14 cellular contexts compared by ENCODE assay signal in genomic region chr6:52990342-52990741, GRCh38. TPM values are rescaled to one million over a fixed set of nuclear protein-coding genes. Genes with fewer than 3 reads are reported as not detected.
DNase-seq lines count a peak whose midpoint lies in the region; ATAC-seq and TF ChIP-seq lines count a peak whose summit lies in the region.
"Had no signal": no experiment of that assay in that cellular context is flagged by ENCODE, and none has a peak within 500 bp of the region (broad histone marks: within the 10 kb centered on the region; RNA-seq: fewer than 3 reads in every experiment).

No MANE protein-coding gene starts in this region.

- TF ChIP-seq CTCF in colonic mucosa (IDR thresholded peaks at IDR 0.05), result no peak

- intact Hi-C loops in colonic mucosa (cut with DNase I), result no loop called here

- H3K4me3 ChIP-seq in colonic mucosa, result no peak overlapping the region
- H3K4me3 ChIP-seq: skin epidermis had no signal

- DNase-seq in activated naive CD4-positive, alpha-beta T cell treated with Interleukin-2 at 50 U/mL for 16 hours, result peak; percentile 21
- no peak for DNase-seq in activated naive CD4-positive, alpha-beta T cell (lab: John Stamatoyannopoulos, UW)
- DNase-seq in M059J (ENCODE audit: low read depth) (peak; percentile 75), colonic mucosa (peak; percentile 33), superior temporal gyrus (ENCODE audit: extremely low spot score) (no peak), NOMO-1 (lab: John Stamatoyannopoulos, UW; ENCODE audit: unreplicated experiment in 2 of 2) (no peak)
- DNase-seq in stimulated activated effector memory CD8-positive, alpha-beta T cell treated with anti-CD3 and anti-CD28 coated beads, Interleukin-12 subunit alpha, Interleukin-12 subunit beta, amount 100 ng/mL, for 72 hours (ENCODE audit: low spot score in 2 of 2), result no peak
- DNase-seq: BE2C; GF-D8; kidney; naive thymus-derived CD8-positive, alpha-beta T cell; NCI-H226 had no signal

- peak overlapping the region; percentile 51 for H3K27ac ChIP-seq in colonic mucosa

- no peaks in the 10 kb centered on the region for H3K27me3 ChIP-seq in colonic mucosa
- H3K27me3 ChIP-seq: BE2C had no signal

- no peak overlapping the region for H3K9ac ChIP-seq in colonic mucosa (ENCODE audit: low read depth in 2 of 2, low read length in 2 of 2)

- ATAC-seq in stimulated activated effector memory CD8-positive, alpha-beta T cell treated with anti-CD3 and anti-CD28 coated beads, Interleukin-12 subunit alpha, Interleukin-12 subunit beta, amount 100 ng/mL, for 72 hours, result peak; percentile 62
- no peak for ATAC-seq in HG03565 (IDR thresholded peaks at IDR 0.05; ENCODE audit: unreplicated experiment)
- ATAC-seq: naive thymus-derived CD8-positive, alpha-beta T cell had no signal

- H3K36me3 ChIP-seq in colonic mucosa, result no peaks in the 10 kb centered on the region

- H3K4me1 ChIP-seq in colonic mucosa, result peaks cover 8% of the 10 kb centered on the region
- H3K4me1 ChIP-seq: BE2C had no signal

- H3K27ac Mint-ChIP-seq in stimulated activated effector memory CD8-positive, alpha-beta T cell treated with anti-CD3 and anti-CD28 coated beads, Interleukin-12 subunit alpha, Interleukin-12 subunit beta, amount 100 ng/mL, for 72 hours, result peak overlapping the region; percentile 94
- H3K27ac Mint-ChIP-seq: naive thymus-derived CD8-positive, alpha-beta T cell had no signal

- no peaks in the 10 kb centered on the region for H3K9me3 Mint-ChIP-seq in stimulated activated effector memory CD8-positive, alpha-beta T cell treated with anti-CD3 and anti-CD28 coated beads, Interleukin-12 subunit alpha, Interleukin-12 subunit beta, amount 100 ng/mL, for 72 hours

- peak overlapping the region; percentile 43 for H3K4me3 Mint-ChIP-seq in stimulated activated effector memory CD8-positive, alpha-beta T cell treated with anti-CD3 and anti-CD28 coated beads, Interleukin-12 subunit alpha, Interleukin-12 subunit beta, amount 100 ng/mL, for 72 hours
- H3K4me3 Mint-ChIP-seq: naive thymus-derived CD8-positive, alpha-beta T cell had no signal

- no peaks in the 10 kb centered on the region for H3K9me3 ChIP-seq in colonic mucosa
- H3K9me3 ChIP-seq: BE2C had no signal

- H3K36me3 Mint-ChIP-seq in stimulated activated effector memory CD8-positive, alpha-beta T cell treated with anti-CD3 and anti-CD28 coated beads, Interleukin-12 subunit alpha, Interleukin-12 subunit beta, amount 100 ng/mL, for 72 hours, result peaks cover 12% of the 10 kb centered on the region

- peaks cover 32% of the 10 kb centered on the region for H3K4me1 Mint-ChIP-seq in stimulated activated effector memory CD8-positive, alpha-beta T cell treated with anti-CD3 and anti-CD28 coated beads, Interleukin-12 subunit alpha, Interleukin-12 subunit beta, amount 100 ng/mL, for 72 hours

RNA-seq across cellular contexts. Expression of gene GSTA4, which starts 4.7 kb away (rescaled TPM):
- 26.2 and 28.8 TPM in 2 replicates for total RNA-seq in M059J (2014; rRNA removed; shearing (Covaris generic))
- total RNA-seq in colonic mucosa, result 10 to 100 TPM; 13.5 to 17.0 TPM

Comparison
In these comparisons a context has a peak if more than half of its experiments do, and no peak if none do; other contexts are left out.
1. DNase-seq: peak in activated naive CD4-positive, alpha-beta T cell treated with Interleukin-2 at 50 U/mL for 16 hours (single experiment), M059J (single experiment) and colonic mucosa (single experiment); none in activated naive CD4-positive, alpha-beta T cell (0 of 4), stimulated activated effector memory CD8-positive, alpha-beta T cell treated with anti-CD3 and anti-CD28 coated beads, Interleukin-12 subunit alpha, Interleukin-12 subunit beta, amount 100 ng/mL, for 72 hours (0 of 2), superior temporal gyrus (single experiment) and NOMO-1 (0 of 2).